Comparison of ENCODE assay signal across 36 cellular contexts in genomic region chr14:32209471-32209870, GRCh38. TPM values are rescaled to one million over a fixed set of nuclear protein-coding genes. Genes with fewer than 3 reads are reported as not detected.
"Had no signal": no experiment of that assay in that cellular context is flagged by ENCODE, and none has a peak within 500 bp of the region (broad histone marks: within the 10 kb centered on the region; RNA-seq: fewer than 3 reads in every experiment).

No MANE protein-coding gene starts in this region.

- DNase-seq: activated B cell treated with CpG ODN at 0.5 μM for 24 hours; activated CD4-positive, alpha-beta memory T cell treated with anti-CD3 and anti-CD28 coated beads for 36 hours; activated CD4-positive, alpha-beta T cell treated with anti-CD3 and anti-CD28 coated beads for 4 hours; activated CD4-positive, alpha-beta T cell treated with anti-CD3 and anti-CD28 coated beads, Interleukin-2, amount 10 ng/mL, durations not matched to agents 24 days and 14 days; activated CD4-positive, alpha-beta T cell treated with anti-CD3 and anti-CD28 coated beads, Interleukin-2, amount 50 U/mL, for 1 hour; activated CD4-positive, alpha-beta T cell treated with anti-CD3 and anti-CD28 coated beads, Interleukin-2, amount 50 U/mL, for 4 hours; activated CD4-positive, CD25-positive, alpha-beta regulatory T cell treated with anti-CD3 and anti-CD28 coated beads, Interleukin-2, amount 50 U/mL, for 72 hours; activated CD8-positive, alpha-beta memory T cell treated with anti-CD3 and anti-CD28 coated beads, Interleukin-2, amount 50 U/mL, for 4 hours; activated CD8-positive, alpha-beta T cell treated with anti-CD3 and anti-CD28 coated beads for 36 hours; activated effector memory CD4-positive, alpha-beta T cell treated with anti-CD3 and anti-CD28 coated beads, Interleukin-2, amount 50 U/mL, for 16 hours; activated gamma-delta T cell treated with Interleukin-2 at 50 U/mL for 16 hours; activated naive CD4-positive, alpha-beta T cell; activated naive CD4-positive, alpha-beta T cell treated with anti-CD3 and anti-CD28 coated beads for 36 hours; activated naive CD4-positive, alpha-beta T cell treated with anti-CD3 and anti-CD28 coated beads, Interleukin-2, amount 50 U/mL, for 16 hours; activated naive CD8-positive, alpha-beta T cell treated with anti-CD3 and anti-CD28 coated beads for 36 hours; activated T-cell treated with anti-CD3 and anti-CD28 coated beads for 4 hours; activated T-cell treated with anti-CD3 and anti-CD28 coated beads, Interleukin-2, amount 50 U/mL, for 1 hour; activated T-cell treated with anti-CD3 and anti-CD28 coated beads, Interleukin-2, amount 50 U/mL, for 4 hours; activated T-cell treated with anti-CD3 and anti-CD28 coated beads, Interleukin-2, amount 50 U/mL, for 72 hours; adrenal gland; amygdala; anterior cingulate cortex; caudate nucleus; cerebellar nuclear complex; T-helper 1 cell; T-helper 2 cell; T-helper 9 cell had no signal

- H3K4me1 ChIP-seq: ascending aorta had no signal

- H3K4me3 ChIP-seq: adrenal gland, ascending aorta, cardiac muscle cell had no signal

- H3K27ac ChIP-seq: adrenal gland, ascending aorta, cardiac muscle cell, VCaP had no signal

- H3K9me3 ChIP-seq: adrenal gland, ascending aorta had no signal

- H3K27me3 ChIP-seq: adrenal gland, ascending aorta, cardiac muscle cell had no signal

- H3K36me3 ChIP-seq: adrenal gland, ascending aorta, cardiac muscle cell had no signal

- ATAC-seq: activated CD8-positive, alpha-beta T cell treated with anti-CD3 and anti-CD28 coated beads for 36 hours; activated naive CD4-positive, alpha-beta T cell treated with anti-CD3 and anti-CD28 coated beads, Interleukin-2, amount 50 U/mL, for 72 hours; activated T-cell treated with anti-CD3 and anti-CD28 coated beads, Interleukin-2, amount 50 U/mL, for 4 hours; activated T-cell treated with anti-CD3 and anti-CD28 coated beads, Interleukin-2, amount 50 U/mL, for 72 hours; activated T-helper 17 cell treated with anti-CD3 and anti-CD28 coated beads, Interleukin-2, amount 50 U/mL, for 72 hours had no signal

- FAIRE-seq: bronchial epithelial cell had no signal

RNA-seq across cellular contexts. Expression of gene RNU6-8, which starts 6.4 kb away (rescaled TPM):
- total RNA-seq: activated B cell treated with CpG ODN at 0.5 μM for 24 hours; activated CD4-positive, alpha-beta memory T cell treated with anti-CD3 and anti-CD28 coated beads for 36 hours; activated CD4-positive, alpha-beta T cell treated with anti-CD3 and anti-CD28 coated beads, Interleukin-2, amount 10 ng/mL, durations not matched to agents 24 days and 14 days; activated CD8-positive, alpha-beta memory T cell treated with anti-CD3 and anti-CD28 coated beads for 36 hours; activated CD8-positive, alpha-beta T cell treated with anti-CD3 and anti-CD28 coated beads for 36 hours; activated naive CD4-positive, alpha-beta T cell treated with anti-CD3 and anti-CD28 coated beads for 36 hours; activated naive CD4-positive, alpha-beta T cell treated with anti-CD3 and anti-CD28 coated beads, Interleukin-2, amount 50 U/mL, for 72 hours; activated naive CD8-positive, alpha-beta T cell treated with anti-CD3 and anti-CD28 coated beads for 36 hours; activated T-cell treated with anti-CD3 and anti-CD28 coated beads, Interleukin-2, amount 50 U/mL, for 4 hours; activated T-cell treated with anti-CD3 and anti-CD28 coated beads, Interleukin-2, amount 50 U/mL, for 72 hours; activated T-helper 1 cell treated with anti-CD3 and anti-CD28 coated beads, Interleukin-12 subunit alpha, Interleukin-12 subunit beta, Interleukin-2, Interleukin-4 antibody, amounts not matched to agents 30 ng/mL and 10 ng/mL and 1 ng/mL, durations not matched to agents 14 hours and 24 hours and 36 hours; activated T-helper 17 cell treated with anti-CD3 and anti-CD28 coated beads, Interleukin-2, amount 50 U/mL, for 72 hours; adrenal gland; ascending aorta; bronchial epithelial cell; cardiac muscle cell; chondrocyte had no signal
- polyA plus RNA-seq: adrenal gland, cardiac muscle cell had no signal

RNA-seq across cellular contexts. Expression of gene RNU6-7, which starts 7.6 kb away (rescaled TPM):
- total RNA-seq: activated B cell treated with CpG ODN at 0.5 μM for 24 hours; activated CD4-positive, alpha-beta memory T cell treated with anti-CD3 and anti-CD28 coated beads for 36 hours; activated CD4-positive, alpha-beta T cell treated with anti-CD3 and anti-CD28 coated beads, Interleukin-2, amount 10 ng/mL, durations not matched to agents 24 days and 14 days; activated CD8-positive, alpha-beta memory T cell treated with anti-CD3 and anti-CD28 coated beads for 36 hours; activated CD8-positive, alpha-beta T cell treated with anti-CD3 and anti-CD28 coated beads for 36 hours; activated naive CD4-positive, alpha-beta T cell treated with anti-CD3 and anti-CD28 coated beads for 36 hours; activated naive CD4-positive, alpha-beta T cell treated with anti-CD3 and anti-CD28 coated beads, Interleukin-2, amount 50 U/mL, for 72 hours; activated naive CD8-positive, alpha-beta T cell treated with anti-CD3 and anti-CD28 coated beads for 36 hours; activated T-cell treated with anti-CD3 and anti-CD28 coated beads, Interleukin-2, amount 50 U/mL, for 4 hours; activated T-cell treated with anti-CD3 and anti-CD28 coated beads, Interleukin-2, amount 50 U/mL, for 72 hours; activated T-helper 1 cell treated with anti-CD3 and anti-CD28 coated beads, Interleukin-12 subunit alpha, Interleukin-12 subunit beta, Interleukin-2, Interleukin-4 antibody, amounts not matched to agents 30 ng/mL and 10 ng/mL and 1 ng/mL, durations not matched to agents 14 hours and 24 hours and 36 hours; activated T-helper 17 cell treated with anti-CD3 and anti-CD28 coated beads, Interleukin-2, amount 50 U/mL, for 72 hours; adrenal gland; ascending aorta; bronchial epithelial cell; cardiac muscle cell; chondrocyte had no signal
- polyA plus RNA-seq: adrenal gland, cardiac muscle cell had no signal
